ENCODE assay signal across 17 cellular contexts in the genomic region with DNA sequence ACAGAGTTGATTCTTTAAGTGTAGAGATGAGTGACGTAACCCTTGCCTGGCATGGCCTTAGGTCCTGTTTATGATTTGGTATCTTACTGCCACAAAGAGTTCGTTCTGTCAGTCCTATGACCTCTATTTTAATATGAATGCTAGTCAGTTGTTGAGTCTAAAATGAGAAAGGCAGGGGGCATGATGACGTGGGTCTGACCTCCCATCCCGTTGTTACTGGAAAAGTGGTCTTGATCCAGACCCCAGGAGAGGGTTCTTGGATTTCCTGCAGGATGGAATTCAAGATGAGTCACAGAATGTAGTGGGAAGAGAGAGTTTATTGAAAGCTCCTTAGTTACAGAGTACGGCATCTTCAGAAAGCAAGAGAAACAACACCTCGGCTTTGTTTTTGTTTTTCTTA.
A peak's percentile ranks its signal among the peaks of the same experiment; 100 is the strongest.
DNase-seq lines count a peak whose midpoint lies in the region; ATAC-seq and TF ChIP-seq lines count a peak whose summit lies in the region.
"Had no signal": no experiment of that assay in that cellular context is flagged by ENCODE, and none has a peak within 500 bp of the region (broad histone marks: within the 10 kb centered on the region; RNA-seq: fewer than 3 reads in every experiment).

No MANE protein-coding gene starts in this region.

- H3K27ac ChIP-seq in smooth muscle cell (ENCODE audit: low read depth), result peak overlapping the region; percentile 37
- H3K27ac ChIP-seq in stomach, result no peak overlapping the region
- H3K27ac ChIP-seq: KMS-11 had no signal

- TF ChIP-seq CTCF in astrocyte of the spinal cord (IDR thresholded peaks at IDR 0.05; ENCODE audit: low read depth, low read length) (no peak), smooth muscle cell (IDR thresholded peaks at IDR 0.05; ENCODE audit: borderline replicate concordance, insufficient read depth, poor library complexity, severe bottlenecking) (no peak), stomach (IDR thresholded peaks at IDR 0.05) (no peak)

- H3K4me3 Mint-ChIP-seq in activated T-helper 1 cell treated with anti-CD3 and anti-CD28 coated beads, Interleukin-12 subunit alpha, Interleukin-12 subunit beta, Interleukin-2, Interleukin-4 antibody, amounts not matched to agents 30 ng/mL and 10 ng/mL and 1 ng/mL, durations not matched to agents 14 hours and 24 hours and 36 hours, result no peak overlapping the region
- H3K4me3 Mint-ChIP-seq: CD4-positive, alpha-beta T cell had no signal

- intact Hi-C loops in stomach (cut with DNase I; ENCODE audit: low total_unique reads), result no loop called here
- intact Hi-C loops in activated T-helper 1 cell treated with anti-CD3 and anti-CD28 coated beads, Interleukin-12 subunit alpha, Interleukin-12 subunit beta, Interleukin-2, Interleukin-4 antibody, amounts not matched to agents 30 ng/mL and 10 ng/mL and 1 ng/mL, durations not matched to agents 14 hours and 24 hours and 36 hours (cut with micrococcal nuclease), result no loop called here

- TF ChIP-seq EP300 in stomach (IDR thresholded peaks at IDR 0.05), result no peak

- no peak overlapping the region for H3K9ac ChIP-seq in smooth muscle cell (ENCODE audit: low read depth)
- H3K9ac ChIP-seq: KMS-11 had no signal

- H3K9me3 ChIP-seq in smooth muscle cell (replicated peaks; ENCODE audit: low read depth), result no peaks in the 10 kb centered on the region
- no peaks in the 10 kb centered on the region for H3K9me3 ChIP-seq in stomach
- H3K9me3 ChIP-seq: BE2C, HAP-1 had no signal

- H3K79me2 ChIP-seq in smooth muscle cell (ENCODE audit: low read depth), result no peaks in the 10 kb centered on the region

- no peaks in the 10 kb centered on the region for H4K20me1 ChIP-seq in smooth muscle cell (ENCODE audit: low read depth)

- H3F3A ChIP-seq in smooth muscle cell (ENCODE audit: low read depth), result peaks cover 6% of the 10 kb centered on the region

- no peak overlapping the region for H2AFZ ChIP-seq in smooth muscle cell (ENCODE audit: low read depth)

- in situ Hi-C loops in astrocyte of the spinal cord (cut with HindIII; ENCODE audit: low sequenced_read_pairs), result no loop called here

- no peak for TF ChIP-seq POLR2A in stomach (IDR thresholded peaks at IDR 0.05)

- peak overlapping the region; percentile 16 for H3K4me2 ChIP-seq in smooth muscle cell
- H3K4me2 ChIP-seq: KMS-11 had no signal

- 30% methylated on average over 6 of the region's 6 CpGs for WGBS in smooth muscle cell (ENCODE audit: low lambda C conversion rate)
- 76 to 85% (median 83%) methylated on average over 6 of the region's 6 CpGs for WGBS in stomach, 5 donors

- H3K27me3 ChIP-seq in smooth muscle cell (ENCODE audit: low read depth), result no peaks in the 10 kb centered on the region
- no peaks in the 10 kb centered on the region for H3K27me3 ChIP-seq in stomach
- H3K27me3 ChIP-seq: BE2C had no signal

- H3K4me3 ChIP-seq in astrocyte of the spinal cord (ENCODE audit: low read depth, low read length), result no peak overlapping the region
- no peak overlapping the region for H3K4me3 ChIP-seq in smooth muscle cell
- H3K4me3 ChIP-seq in stomach, result no peak overlapping the region
- H3K4me3 ChIP-seq: HAP-1 had no signal

- no peaks in the 10 kb centered on the region for H3K27me3 Mint-ChIP-seq in activated T-helper 1 cell treated with anti-CD3 and anti-CD28 coated beads, Interleukin-12 subunit alpha, Interleukin-12 subunit beta, Interleukin-2, Interleukin-4 antibody, amounts not matched to agents 30 ng/mL and 10 ng/mL and 1 ng/mL, durations not matched to agents 14 hours and 24 hours and 36 hours (ENCODE audit: insufficient read depth)
- H3K27me3 Mint-ChIP-seq: CD4-positive, alpha-beta T cell had no signal

- peak; percentile 69 for DNase-seq in NCI-H69 (lab: John Stamatoyannopoulos, UW)
- DNase-seq in T1000 (lab: John Stamatoyannopoulos, UW), result peak; percentile 44
- DNase-seq in astrocyte of the spinal cord (ENCODE audit: low read depth, low spot score), result peak; percentile 58
- DNase-seq in smooth muscle cell (lab: John Stamatoyannopoulos, UW; ENCODE audit: unreplicated experiment), result no peak
- no peak for DNase-seq in stomach
- DNase-seq in stimulated activated CD4-positive, alpha-beta T cell treated with anti-CD3 and anti-CD28 coated beads, Interleukin-2, amount 100 ng/mL, for 24 hours, result no peak
- DNase-seq in activated T-helper 1 cell treated with anti-CD3 and anti-CD28 coated beads, Interleukin-12 subunit alpha, Interleukin-12 subunit beta, Interleukin-2, Interleukin-4 antibody, amounts not matched to agents 30 ng/mL and 10 ng/mL and 1 ng/mL, durations not matched to agents 14 hours and 24 hours and 36 hours (ENCODE audit: low spot score), result no peak
- DNase-seq: ACHN; BE2C; Calu3; CD4-positive, alpha-beta T cell; DMS53; DND-41; EL had no signal

- no peaks in the 10 kb centered on the region for H3K4me1 Mint-ChIP-seq in activated T-helper 1 cell treated with anti-CD3 and anti-CD28 coated beads, Interleukin-12 subunit alpha, Interleukin-12 subunit beta, Interleukin-2, Interleukin-4 antibody, amounts not matched to agents 30 ng/mL and 10 ng/mL and 1 ng/mL, durations not matched to agents 14 hours and 24 hours and 36 hours (ENCODE audit: low read depth)

- H3K4me1 ChIP-seq in smooth muscle cell (ENCODE audit: low read depth) (peaks cover 11% of the 10 kb centered on the region), stomach (no peaks in the 10 kb centered on the region)
- H3K4me1 ChIP-seq: BE2C, HAP-1 had no signal

- H3K9me3 Mint-ChIP-seq in activated T-helper 1 cell treated with anti-CD3 and anti-CD28 coated beads, Interleukin-12 subunit alpha, Interleukin-12 subunit beta, Interleukin-2, Interleukin-4 antibody, amounts not matched to agents 30 ng/mL and 10 ng/mL and 1 ng/mL, durations not matched to agents 14 hours and 24 hours and 36 hours, result peaks cover 6% of the 10 kb centered on the region

- no peaks in the 10 kb centered on the region for H3K36me3 ChIP-seq in smooth muscle cell (ENCODE audit: low read depth)
- H3K36me3 ChIP-seq in stomach, result no peaks in the 10 kb centered on the region
- H3K36me3 ChIP-seq: BE2C, HAP-1 had no signal

- no peak for ATAC-seq in HG03139 (IDR thresholded peaks at IDR 0.05; ENCODE audit: unreplicated experiment)

- no peaks in the 10 kb centered on the region for H3K36me3 Mint-ChIP-seq in activated T-helper 1 cell treated with anti-CD3 and anti-CD28 coated beads, Interleukin-12 subunit alpha, Interleukin-12 subunit beta, Interleukin-2, Interleukin-4 antibody, amounts not matched to agents 30 ng/mL and 10 ng/mL and 1 ng/mL, durations not matched to agents 14 hours and 24 hours and 36 hours (ENCODE audit: low read depth)

- H3K27ac Mint-ChIP-seq in activated T-helper 1 cell treated with anti-CD3 and anti-CD28 coated beads, Interleukin-12 subunit alpha, Interleukin-12 subunit beta, Interleukin-2, Interleukin-4 antibody, amounts not matched to agents 30 ng/mL and 10 ng/mL and 1 ng/mL, durations not matched to agents 14 hours and 24 hours and 36 hours, result no peak overlapping the region
- H3K27ac Mint-ChIP-seq: CD4-positive, alpha-beta T cell had no signal

Comparison
In these comparisons a context has a peak if more than half of its experiments do, and no peak if none do; other contexts are left out.
1. DNase-seq: peak in NCI-H69 (single experiment), T1000 (single experiment) and astrocyte of the spinal cord (single experiment); none in smooth muscle cell (single experiment), stomach (single experiment), stimulated activated CD4-positive, alpha-beta T cell treated with anti-CD3 and anti-CD28 coated beads, Interleukin-2, amount 100 ng/mL, for 24 hours (0 of 2) and activated T-helper 1 cell treated with anti-CD3 and anti-CD28 coated beads, Interleukin-12 subunit alpha, Interleukin-12 subunit beta, Interleukin-2, Interleukin-4 antibody, amounts not matched to agents 30 ng/mL and 10 ng/mL and 1 ng/mL, durations not matched to agents 14 hours and 24 hours and 36 hours (single experiment).